8 cellular contexts compared by ENCODE assay signal in genomic region chr1:112397051-112397471, GRCh38. TPM values are rescaled to one million over a fixed set of nuclear protein-coding genes. Genes with fewer than 3 reads are reported as not detected.
DNase-seq lines count a peak whose midpoint lies in the region; ATAC-seq and TF ChIP-seq lines count a peak whose summit lies in the region.

No MANE protein-coding gene starts in this region.

- no peak for TF ChIP-seq POLR2A in thyroid gland (IDR thresholded peaks at IDR 0.05)

- peak overlapping the region in 2 of 3 donors; percentile 84 to 89 for H3K27ac ChIP-seq in thyroid gland

- intact Hi-C loops in left colon (cut with DNase I, micrococcal nuclease) (loop anchor here (10.0 kb wide), 2 partner anchors 68 to 218 kb away; partner anchors contain the start of genes CAPZA1 (in 1 of the 2) and ST7L (in 1 of the 2)), thyroid gland (cut with DNase I) (no loop called here)

- peak overlapping the region; percentile 91 for H3K4me3 Mint-ChIP-seq in activated CD4-positive, alpha-beta T cell treated with anti-CD3 and anti-CD28 coated beads, Interleukin-2, amount 10 ng/mL, durations not matched to agents 7 days and 5 days
- H3K4me3 Mint-ChIP-seq in activated naive CD8-positive, alpha-beta T cell: peak overlapping the region; percentile 89

- CTCF ChIA-PET in activated CD4-positive, alpha-beta T cell treated with anti-CD3 and anti-CD28 coated beads, Interleukin-2, amount 10 ng/mL, durations not matched to agents 7 days and 5 days (lab: Charles Lee): interaction anchor here (1.4 kb wide), 1 partner anchor 318 kb away, joined by 4 read pairs; the partner anchor contains the start of gene PPM1J

- H3K4me1 ChIP-seq in thyroid gland: peaks cover 14 to 26% of the 10 kb centered on the region in 2 donors

- 66 to 73% methylated on average over 1 of the region's 1 CpG for WGBS in thyroid gland, 2 donors

- DNase-seq in activated CD4-positive, alpha-beta T cell treated with anti-CD3 and anti-CD28 coated beads, Interleukin-2, amount 10 ng/mL, durations not matched to agents 7 days and 5 days: no peak
- DNase-seq in activated CD4-positive, alpha-beta T cell treated with anti-CD3 and anti-CD28 coated beads for 4 hours: no peak
- peak; percentile 47 to 49 for DNase-seq in left colon
- no peak for DNase-seq in thyroid gland
- no peak for DNase-seq in NCI-H774 (lab: John Stamatoyannopoulos, UW)
- DNase-seq in AG08395 (ENCODE audit: low spot score): no peak

- peak; percentile 57 for ATAC-seq in left colon
- no peak for ATAC-seq in GM19351 (IDR thresholded peaks at IDR 0.05; ENCODE audit: unreplicated experiment)

- no peak overlapping the region for H3K27ac Mint-ChIP-seq in activated CD4-positive, alpha-beta T cell treated with anti-CD3 and anti-CD28 coated beads, Interleukin-2, amount 10 ng/mL, durations not matched to agents 7 days and 5 days
- H3K27ac Mint-ChIP-seq in activated naive CD8-positive, alpha-beta T cell: no peak overlapping the region

- H3K27me3 Mint-ChIP-seq in activated CD4-positive, alpha-beta T cell treated with anti-CD3 and anti-CD28 coated beads, Interleukin-2, amount 10 ng/mL, durations not matched to agents 7 days and 5 days: peaks cover 16% of the 10 kb centered on the region
- H3K27me3 Mint-ChIP-seq in activated naive CD8-positive, alpha-beta T cell: peaks cover 10% of the 10 kb centered on the region

- no peaks in the 10 kb centered on the region for H3K36me3 ChIP-seq in thyroid gland

- TF ChIP-seq CTCF in thyroid gland (IDR thresholded peaks at IDR 0.05): no peak

- no peaks in the 10 kb centered on the region for H3K9me3 ChIP-seq in thyroid gland

- POLR2A ChIA-PET in activated CD4-positive, alpha-beta T cell treated with anti-CD3 and anti-CD28 coated beads, Interleukin-2, amount 10 ng/mL, durations not matched to agents 7 days and 5 days (lab: Charles Lee): no interaction called here

- peak overlapping the region in 2 of 3 donors; percentile 83 to 98 for H3K4me3 ChIP-seq in thyroid gland (replicated peaks in 1 of 3)

- peaks cover 27% of the 10 kb centered on the region for H3K4me1 Mint-ChIP-seq in activated CD4-positive, alpha-beta T cell treated with anti-CD3 and anti-CD28 coated beads, Interleukin-2, amount 10 ng/mL, durations not matched to agents 7 days and 5 days
- peaks cover 18% of the 10 kb centered on the region for H3K4me1 Mint-ChIP-seq in activated naive CD8-positive, alpha-beta T cell (ENCODE audit: low read depth)

- H3K27me3 ChIP-seq in thyroid gland: no peaks in the 10 kb centered on the region

- no peaks in the 10 kb centered on the region for H3K9me3 Mint-ChIP-seq in activated CD4-positive, alpha-beta T cell treated with anti-CD3 and anti-CD28 coated beads, Interleukin-2, amount 10 ng/mL, durations not matched to agents 7 days and 5 days
- no peaks in the 10 kb centered on the region for H3K9me3 Mint-ChIP-seq in activated naive CD8-positive, alpha-beta T cell (ENCODE audit: low read depth)

- no peaks in the 10 kb centered on the region for H3K36me3 Mint-ChIP-seq in activated CD4-positive, alpha-beta T cell treated with anti-CD3 and anti-CD28 coated beads, Interleukin-2, amount 10 ng/mL, durations not matched to agents 7 days and 5 days (ENCODE audit: low read depth)
- H3K36me3 Mint-ChIP-seq in activated naive CD8-positive, alpha-beta T cell: no peaks in the 10 kb centered on the region

RNA-seq across cellular contexts. Expression of gene CTTNBP2NL, which starts 1.0 kb away (rescaled TPM):
- total RNA-seq in activated CD4-positive, alpha-beta T cell treated with anti-CD3 and anti-CD28 coated beads, Interleukin-2, amount 10 ng/mL, durations not matched to agents 7 days and 5 days: 1 to 10 TPM in 1 of 2 experiments, under 1 TPM in 1; 0.84 to 1.2 TPM
- 10 to 100 TPM; 83.3 to 85.1 TPM for total RNA-seq in left colon
- 10 to 100 TPM; 11.8 to 20.7 (median 19.2) TPM for total RNA-seq in thyroid gland

Comparison
In these comparisons a context has a peak if more than half of its experiments do, and no peak if none do; other contexts are left out.
1. DNase-seq: peak in left colon (2 of 2); none in activated CD4-positive, alpha-beta T cell treated with anti-CD3 and anti-CD28 coated beads, Interleukin-2, amount 10 ng/mL, durations not matched to agents 7 days and 5 days (single experiment), activated CD4-positive, alpha-beta T cell treated with anti-CD3 and anti-CD28 coated beads for 4 hours (0 of 2), thyroid gland (0 of 2), NCI-H774 (single experiment) and AG08395 (single experiment).
2. RNA of gene CTTNBP2NL, which starts 1.0 kb away (total RNA-seq): 83.3 to 85.1 TPM in left colon and 11.8 to 20.7 TPM in thyroid gland; 0.84 to 1.2 TPM in activated CD4-positive, alpha-beta T cell treated with anti-CD3 and anti-CD28 coated beads, Interleukin-2, amount 10 ng/mL, durations not matched to agents 7 days and 5 days; every median in the first group is over 4 times any median in the second.